1 cellular context compared by ENCODE assay signal in the genomic region with DNA sequence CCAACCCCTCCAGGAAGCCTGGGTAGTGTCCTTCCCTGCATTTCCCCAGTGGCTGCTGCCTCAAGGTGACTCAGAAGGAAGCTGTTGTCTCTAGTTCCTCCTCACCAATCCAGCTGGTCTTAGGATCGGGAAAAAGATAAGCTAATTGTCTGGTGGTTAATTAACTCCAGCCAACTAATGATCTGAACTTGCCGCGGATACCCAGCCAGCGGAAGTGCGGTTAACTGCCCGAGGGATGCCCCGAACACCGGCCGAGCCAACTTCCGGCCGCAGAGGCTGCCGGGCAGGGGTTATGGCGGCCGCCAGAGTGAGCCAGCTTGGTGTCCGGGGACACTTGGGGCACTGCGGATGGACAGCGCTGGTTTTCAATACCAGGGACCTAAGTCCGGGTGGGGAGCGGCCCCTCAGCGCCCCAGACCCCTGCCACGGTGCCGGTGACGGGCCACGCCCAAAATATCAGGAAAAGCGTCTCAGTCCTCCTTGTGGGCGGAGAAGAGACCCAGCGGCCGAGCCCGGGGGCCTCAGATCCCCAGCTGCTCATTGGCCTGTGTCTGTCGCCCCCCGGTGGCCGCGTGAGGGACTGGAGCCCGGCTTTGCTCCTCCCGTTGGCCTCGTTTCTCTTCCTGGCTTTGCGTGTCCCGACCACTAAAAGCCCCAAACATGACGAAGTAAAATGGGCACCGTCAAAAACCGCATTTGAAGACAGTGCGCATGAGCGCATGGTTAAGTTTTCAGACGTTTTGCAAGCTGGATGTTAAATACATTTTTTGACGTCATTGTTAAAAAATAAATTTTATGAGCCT.
TF ChIP-seq lines count a peak whose summit lies in the region.

No MANE protein-coding gene starts in this region.

TF ChIP-seq in K562, 482 proteins besides CTCF, POLR2A, EP300 and RAD21 (continued from another document and continues in another):
- TF ChIP-seq RHOXF2B (CRISPR knock-in tag; conservative IDR thresholded peaks at IDR 0.05) (no peak), MAFK (IDR thresholded peaks at IDR 0.05; ENCODE audit: low read length) (no peak), BRD9 (IDR thresholded peaks at IDR 0.05; ENCODE audit: low read depth, partially characterized antibody) (peak; percentile 42), SMAD3 (CRISPR knock-in tag; conservative IDR thresholded peaks at IDR 0.05) (peak; percentile 88; the same call in 1 of the 2 replicates), TSC22D4 (tag; IDR thresholded peaks at IDR 0.05) (no peak), ZNF431 (CRISPR knock-in tag; IDR thresholded peaks at IDR 0.05) (no peak), TARDBP (IDR thresholded peaks at IDR 0.05) (no peak; the same call in 1 of the 2 replicates), RBM39 (optimal IDR thresholded peaks at IDR 0.05; ENCODE audit: low read depth, low read length) (no peak), ESRRB (CRISPR knock-in tag; IDR thresholded peaks at IDR 0.05; ENCODE audit: borderline replicate concordance) (no peak), HMG20A (CRISPR knock-in tag; conservative IDR thresholded peaks at IDR 0.05) (no peak), KHSRP (IDR thresholded peaks at IDR 0.05) (no peak), ZNF274 (IDR thresholded peaks at IDR 0.05; ENCODE audit: borderline replicate concordance, low read depth, low read length) (no peak), SAFB (IDR thresholded peaks at IDR 0.05; ENCODE audit: borderline replicate concordance, low read depth, low read length) (no peak), POLR3G (IDR thresholded peaks at IDR 0.05; ENCODE audit: extremely low read depth, insufficient read length, insufficient replicate concordance) (no peak), BACH1 (tag; IDR thresholded peaks at IDR 0.05) (peak; percentile 87; the same call in 1 of the 2 replicates), CAMTA2 (CRISPR knock-in tag; conservative IDR thresholded peaks at IDR 0.05) (0 out of 2 replicates have a peak, but pooled peaks have one; percentile 25), CHD4 (IDR thresholded peaks at IDR 0.05; ENCODE audit: insufficient read depth, insufficient replicate concordance, low read depth, low read length, poor library complexity, severe bottlenecking) (no peak), ZNF561 (CRISPR knock-in tag; conservative IDR thresholded peaks at IDR 0.05) (no peak), NR2C1 (IDR thresholded peaks at IDR 0.05) (peak; percentile 60; the same call in 1 of the 2 replicates), NR2C1 (tag; IDR thresholded peaks at IDR 0.05) (peak; percentile 87), MTA3 (IDR thresholded peaks at IDR 0.05; ENCODE audit: borderline replicate concordance) (no peak; the same call in 1 of the 2 replicates), NR2C2 (CRISPR knock-in tag; IDR thresholded peaks at IDR 0.05) (no peak), NR2C2 (tag; IDR thresholded peaks at IDR 0.05) (peak; percentile 93), ELF4 (CRISPR knock-in tag; IDR thresholded peaks at IDR 0.05) (peak; percentile 81; the same call in 1 of the 2 replicates), MCM7 (IDR thresholded peaks at IDR 0.05) (no peak), ZFP1 (CRISPR knock-in tag; IDR thresholded peaks at IDR 0.05) (no peak), ZNF184 (CRISPR knock-in tag; IDR thresholded peaks at IDR 0.05) (no peak), ADNP (tag; IDR thresholded peaks at IDR 0.05) (peak; percentile 62; the same call in 1 of the 2 replicates), NR1H2 (CRISPR knock-in tag; IDR thresholded peaks at IDR 0.05) (no peak), NEUROD1 (IDR thresholded peaks at IDR 0.05; ENCODE audit: borderline replicate concordance, low read depth, low read length, partially characterized antibody) (no peak)
- TF ChIP-seq, protein P1, sequence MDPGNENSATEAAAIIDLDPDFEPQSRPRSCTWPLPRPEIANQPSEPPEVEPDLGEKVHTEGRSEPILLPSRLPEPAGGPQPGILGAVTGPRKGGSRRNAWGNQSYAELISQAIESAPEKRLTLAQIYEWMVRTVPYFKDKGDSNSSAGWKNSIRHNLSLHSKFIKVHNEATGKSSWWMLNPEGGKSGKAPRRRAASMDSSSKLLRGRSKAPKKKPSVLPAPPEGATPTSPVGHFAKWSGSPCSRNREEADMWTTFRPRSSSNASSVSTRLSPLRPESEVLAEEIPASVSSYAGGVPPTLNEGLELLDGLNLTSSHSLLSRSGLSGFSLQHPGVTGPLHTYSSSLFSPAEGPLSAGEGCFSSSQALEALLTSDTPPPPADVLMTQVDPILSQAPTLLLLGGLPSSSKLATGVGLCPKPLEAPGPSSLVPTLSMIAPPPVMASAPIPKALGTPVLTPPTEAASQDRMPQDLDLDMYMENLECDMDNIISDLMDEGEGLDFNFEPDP (CRISPR knock-in tag; IDR thresholded peaks at IDR 0.05) = no peak
- TF ChIP-seq, protein P2, sequence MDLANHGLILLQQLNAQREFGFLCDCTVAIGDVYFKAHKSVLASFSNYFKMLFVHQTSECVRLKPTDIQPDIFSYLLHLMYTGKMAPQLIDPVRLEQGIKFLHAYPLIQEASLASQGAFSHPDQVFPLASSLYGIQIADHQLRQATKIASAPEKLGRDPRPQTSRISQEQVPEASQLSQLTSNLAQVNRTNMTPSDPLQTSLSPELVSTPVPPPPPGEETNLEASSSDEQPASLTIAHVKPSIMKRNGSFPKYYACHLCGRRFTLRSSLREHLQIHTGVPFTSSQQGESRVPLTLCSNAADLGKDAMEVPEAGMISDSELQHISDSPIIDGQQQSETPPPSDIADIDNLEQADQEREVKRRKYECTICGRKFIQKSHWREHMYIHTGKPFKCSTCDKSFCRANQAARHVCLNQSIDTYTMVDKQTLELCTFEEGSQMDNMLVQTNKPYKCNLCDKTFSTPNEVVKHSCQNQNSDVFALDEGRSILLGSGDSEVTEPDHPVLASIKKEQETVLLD (IDR thresholded peaks at IDR 0.05) = 0 out of 2 replicates have a peak, but pooled peaks have one; percentile 33
- TF ChIP-seq, protein P3, sequence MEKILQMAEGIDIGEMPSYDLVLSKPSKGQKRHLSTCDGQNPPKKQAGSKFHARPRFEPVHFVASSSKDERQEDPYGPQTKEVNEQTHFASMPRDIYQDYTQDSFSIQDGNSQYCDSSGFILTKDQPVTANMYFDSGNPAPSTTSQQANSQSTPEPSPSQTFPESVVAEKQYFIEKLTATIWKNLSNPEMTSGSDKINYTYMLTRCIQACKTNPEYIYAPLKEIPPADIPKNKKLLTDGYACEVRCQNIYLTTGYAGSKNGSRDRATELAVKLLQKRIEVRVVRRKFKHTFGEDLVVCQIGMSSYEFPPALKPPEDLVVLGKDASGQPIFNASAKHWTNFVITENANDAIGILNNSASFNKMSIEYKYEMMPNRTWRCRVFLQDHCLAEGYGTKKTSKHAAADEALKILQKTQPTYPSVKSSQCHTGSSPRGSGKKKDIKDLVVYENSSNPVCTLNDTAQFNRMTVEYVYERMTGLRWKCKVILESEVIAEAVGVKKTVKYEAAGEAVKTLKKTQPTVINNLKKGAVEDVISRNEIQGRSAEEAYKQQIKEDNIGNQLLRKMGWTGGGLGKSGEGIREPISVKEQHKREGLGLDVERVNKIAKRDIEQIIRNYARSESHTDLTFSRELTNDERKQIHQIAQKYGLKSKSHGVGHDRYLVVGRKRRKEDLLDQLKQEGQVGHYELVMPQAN (IDR thresholded peaks at IDR 0.05; ENCODE audit: borderline replicate concordance) = peak; percentile 32; the same call in 1 of the 2 replicates
- TF ChIP-seq, protein P4, sequence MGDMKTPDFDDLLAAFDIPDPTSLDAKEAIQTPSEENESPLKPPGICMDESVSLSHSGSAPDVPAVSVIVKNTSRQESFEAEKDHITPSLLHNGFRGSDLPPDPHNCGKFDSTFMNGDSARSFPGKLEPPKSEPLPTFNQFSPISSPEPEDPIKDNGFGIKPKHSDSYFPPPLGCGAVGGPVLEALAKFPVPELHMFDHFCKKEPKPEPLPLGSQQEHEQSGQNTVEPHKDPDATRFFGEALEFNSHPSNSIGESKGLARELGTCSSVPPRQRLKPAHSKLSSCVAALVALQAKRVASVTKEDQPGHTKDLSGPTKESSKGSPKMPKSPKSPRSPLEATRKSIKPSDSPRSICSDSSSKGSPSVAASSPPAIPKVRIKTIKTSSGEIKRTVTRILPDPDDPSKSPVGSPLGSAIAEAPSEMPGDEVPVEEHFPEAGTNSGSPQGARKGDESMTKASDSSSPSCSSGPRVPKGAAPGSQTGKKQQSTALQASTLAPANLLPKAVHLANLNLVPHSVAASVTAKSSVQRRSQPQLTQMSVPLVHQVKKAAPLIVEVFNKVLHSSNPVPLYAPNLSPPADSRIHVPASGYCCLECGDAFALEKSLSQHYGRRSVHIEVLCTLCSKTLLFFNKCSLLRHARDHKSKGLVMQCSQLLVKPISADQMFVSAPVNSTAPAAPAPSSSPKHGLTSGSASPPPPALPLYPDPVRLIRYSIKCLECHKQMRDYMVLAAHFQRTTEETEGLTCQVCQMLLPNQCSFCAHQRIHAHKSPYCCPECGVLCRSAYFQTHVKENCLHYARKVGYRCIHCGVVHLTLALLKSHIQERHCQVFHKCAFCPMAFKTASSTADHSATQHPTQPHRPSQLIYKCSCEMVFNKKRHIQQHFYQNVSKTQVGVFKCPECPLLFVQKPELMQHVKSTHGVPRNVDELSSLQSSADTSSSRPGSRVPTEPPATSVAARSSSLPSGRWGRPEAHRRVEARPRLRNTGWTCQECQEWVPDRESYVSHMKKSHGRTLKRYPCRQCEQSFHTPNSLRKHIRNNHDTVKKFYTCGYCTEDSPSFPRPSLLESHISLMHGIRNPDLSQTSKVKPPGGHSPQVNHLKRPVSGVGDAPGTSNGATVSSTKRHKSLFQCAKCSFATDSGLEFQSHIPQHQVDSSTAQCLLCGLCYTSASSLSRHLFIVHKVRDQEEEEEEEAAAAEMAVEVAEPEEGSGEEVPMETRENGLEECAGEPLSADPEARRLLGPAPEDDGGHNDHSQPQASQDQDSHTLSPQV (IDR thresholded peaks at IDR 0.05) = peak; percentile 98
- TF ChIP-seq, protein P5, sequence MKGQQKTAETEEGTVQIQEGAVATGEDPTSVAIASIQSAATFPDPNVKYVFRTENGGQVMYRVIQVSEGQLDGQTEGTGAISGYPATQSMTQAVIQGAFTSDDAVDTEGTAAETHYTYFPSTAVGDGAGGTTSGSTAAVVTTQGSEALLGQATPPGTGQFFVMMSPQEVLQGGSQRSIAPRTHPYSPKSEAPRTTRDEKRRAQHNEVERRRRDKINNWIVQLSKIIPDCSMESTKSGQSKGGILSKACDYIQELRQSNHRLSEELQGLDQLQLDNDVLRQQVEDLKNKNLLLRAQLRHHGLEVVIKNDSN (CRISPR knock-in tag; IDR thresholded peaks at IDR 0.05) = no peak
- TF ChIP-seq, protein P6, sequence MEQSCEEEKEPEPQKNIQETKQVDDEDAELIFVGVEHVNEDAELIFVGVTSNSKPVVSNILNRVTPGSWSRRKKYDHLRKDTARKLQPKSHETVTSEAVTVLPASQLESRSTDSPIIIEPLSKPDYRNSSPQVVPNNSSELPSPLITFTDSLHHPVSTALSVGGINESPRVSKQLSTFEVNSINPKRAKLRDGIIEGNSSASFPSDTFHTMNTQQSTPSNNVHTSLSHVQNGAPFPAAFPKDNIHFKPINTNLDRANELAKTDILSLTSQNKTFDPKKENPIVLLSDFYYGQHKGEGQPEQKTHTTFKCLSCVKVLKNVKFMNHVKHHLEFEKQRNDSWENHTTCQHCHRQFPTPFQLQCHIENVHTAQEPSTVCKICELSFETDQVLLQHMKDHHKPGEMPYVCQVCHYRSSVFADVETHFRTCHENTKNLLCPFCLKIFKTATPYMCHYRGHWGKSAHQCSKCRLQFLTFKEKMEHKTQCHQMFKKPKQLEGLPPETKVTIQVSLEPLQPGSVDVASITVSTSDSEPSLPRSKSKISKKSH (CRISPR knock-in tag; IDR thresholded peaks at IDR 0.05) = 0 out of 2 replicates have a peak, but pooled peaks have one; percentile 20
- TF ChIP-seq, protein P7, sequence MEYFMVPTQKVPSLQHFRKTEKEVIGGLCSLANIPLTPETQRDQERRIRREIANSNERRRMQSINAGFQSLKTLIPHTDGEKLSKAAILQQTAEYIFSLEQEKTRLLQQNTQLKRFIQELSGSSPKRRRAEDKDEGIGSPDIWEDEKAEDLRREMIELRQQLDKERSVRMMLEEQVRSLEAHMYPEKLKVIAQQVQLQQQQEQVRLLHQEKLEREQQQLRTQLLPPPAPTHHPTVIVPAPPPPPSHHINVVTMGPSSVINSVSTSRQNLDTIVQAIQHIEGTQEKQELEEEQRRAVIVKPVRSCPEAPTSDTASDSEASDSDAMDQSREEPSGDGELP (CRISPR knock-in tag; IDR thresholded peaks at IDR 0.05; ENCODE audit: borderline replicate concordance) = peak; percentile 97
- TF ChIP-seq, protein P8, sequence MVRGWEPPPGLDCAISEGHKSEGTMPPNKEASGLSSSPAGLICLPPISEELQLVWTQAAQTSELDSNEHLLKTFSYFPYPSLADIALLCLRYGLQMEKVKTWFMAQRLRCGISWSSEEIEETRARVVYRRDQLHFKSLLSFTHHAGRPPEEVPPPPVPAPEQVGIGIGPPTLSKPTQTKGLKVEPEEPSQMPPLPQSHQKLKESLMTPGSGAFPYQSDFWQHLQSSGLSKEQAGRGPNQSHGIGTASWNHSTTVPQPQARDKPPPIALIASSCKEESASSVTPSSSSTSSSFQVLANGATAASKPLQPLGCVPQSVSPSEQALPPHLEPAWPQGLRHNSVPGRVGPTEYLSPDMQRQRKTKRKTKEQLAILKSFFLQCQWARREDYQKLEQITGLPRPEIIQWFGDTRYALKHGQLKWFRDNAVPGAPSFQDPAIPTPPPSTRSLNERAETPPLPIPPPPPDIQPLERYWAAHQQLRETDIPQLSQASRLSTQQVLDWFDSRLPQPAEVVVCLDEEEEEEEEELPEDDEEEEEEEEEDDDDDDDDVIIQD (CRISPR knock-in tag; IDR thresholded peaks at IDR 0.05) = peak; percentile 88
- TF ChIP-seq, protein P9, sequence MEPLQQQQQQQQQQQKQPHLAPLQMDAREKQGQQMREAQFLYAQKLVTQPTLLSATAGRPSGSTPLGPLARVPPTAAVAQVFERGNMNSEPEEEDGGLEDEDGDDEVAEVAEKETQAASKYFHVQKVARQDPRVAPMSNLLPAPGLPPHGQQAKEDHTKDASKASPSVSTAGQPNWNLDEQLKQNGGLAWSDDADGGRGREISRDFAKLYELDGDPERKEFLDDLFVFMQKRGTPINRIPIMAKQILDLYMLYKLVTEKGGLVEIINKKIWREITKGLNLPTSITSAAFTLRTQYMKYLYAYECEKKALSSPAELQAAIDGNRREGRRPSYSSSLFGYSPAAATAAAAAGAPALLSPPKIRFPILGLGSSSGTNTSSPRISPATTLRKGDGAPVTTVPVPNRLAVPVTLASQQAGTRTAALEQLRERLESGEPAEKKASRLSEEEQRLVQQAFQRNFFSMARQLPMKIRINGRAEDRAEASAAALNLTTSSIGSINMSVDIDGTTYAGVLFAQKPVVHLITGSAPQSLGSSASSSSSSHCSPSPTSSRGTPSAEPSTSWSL (CRISPR knock-in tag; IDR thresholded peaks at IDR 0.05; ENCODE audit: borderline replicate concordance) = peak; percentile 40; the same call in 1 of the 2 replicates
- TF ChIP-seq, protein P10, sequence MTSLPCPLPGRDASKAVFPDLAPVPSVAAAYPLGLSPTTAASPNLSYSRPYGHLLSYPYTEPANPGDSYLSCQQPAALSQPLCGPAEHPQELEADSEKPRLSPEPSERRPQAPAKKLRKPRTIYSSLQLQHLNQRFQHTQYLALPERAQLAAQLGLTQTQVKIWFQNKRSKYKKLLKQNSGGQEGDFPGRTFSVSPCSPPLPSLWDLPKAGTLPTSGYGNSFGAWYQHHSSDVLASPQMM (CRISPR knock-in tag; IDR thresholded peaks at IDR 0.05) = no peak
- TF ChIP-seq, protein P11, sequence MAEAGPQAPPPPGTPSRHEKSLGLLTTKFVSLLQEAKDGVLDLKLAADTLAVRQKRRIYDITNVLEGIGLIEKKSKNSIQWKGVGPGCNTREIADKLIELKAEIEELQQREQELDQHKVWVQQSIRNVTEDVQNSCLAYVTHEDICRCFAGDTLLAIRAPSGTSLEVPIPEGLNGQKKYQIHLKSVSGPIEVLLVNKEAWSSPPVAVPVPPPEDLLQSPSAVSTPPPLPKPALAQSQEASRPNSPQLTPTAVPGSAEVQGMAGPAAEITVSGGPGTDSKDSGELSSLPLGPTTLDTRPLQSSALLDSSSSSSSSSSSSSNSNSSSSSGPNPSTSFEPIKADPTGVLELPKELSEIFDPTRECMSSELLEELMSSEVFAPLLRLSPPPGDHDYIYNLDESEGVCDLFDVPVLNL (CRISPR knock-in tag; IDR thresholded peaks at IDR 0.05; ENCODE audit: low read depth) = no peak
